14 cellular contexts compared by ENCODE assay signal in the genomic region with DNA sequence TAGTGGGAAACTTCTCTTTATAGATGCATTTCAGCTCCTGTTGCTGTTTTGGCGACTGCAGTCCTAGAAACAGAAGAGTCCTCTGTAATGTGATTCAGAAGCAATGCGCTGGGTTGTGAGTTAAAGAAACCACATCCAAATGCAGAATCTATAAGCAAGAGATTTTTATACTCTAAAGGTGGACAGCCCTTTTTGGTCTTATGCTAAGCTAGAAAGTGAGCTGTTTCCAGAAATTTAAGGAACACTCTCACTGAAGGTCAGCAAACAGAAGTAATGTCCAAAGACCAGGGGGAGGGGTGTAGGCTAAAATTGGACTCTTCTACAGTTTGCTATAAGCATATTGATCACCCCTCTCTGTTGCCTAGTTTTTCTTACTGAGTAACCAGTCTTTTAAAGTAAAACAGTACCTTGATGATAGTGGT. TPM values are rescaled to one million over a fixed set of nuclear protein-coding genes. Genes with fewer than 3 reads are reported as not detected.
DNase-seq lines count a peak whose midpoint lies in the region; TF ChIP-seq lines count a peak whose summit lies in the region.
"Had no signal": no experiment of that assay in that cellular context is flagged by ENCODE, and none has a peak within 500 bp of the region (broad histone marks: within the 10 kb centered on the region; RNA-seq: fewer than 3 reads in every experiment).

No MANE protein-coding gene starts in this region.

- intact Hi-C loops in dendritic cell treated with granulocyte-macrophage colony-stimulating factor and Interleukin-4, amounts not matched to agents 40 ng/mL and 50 ng/mL, for 4 days (cut with micrococcal nuclease): loop anchor here (2.0 kb wide), 1 partner anchor 14 kb away; no protein-coding TSS in a partner anchor
- intact Hi-C loops in prostate gland (cut with DNase I): no loop called here

- 88% methylated on average over 2 of the region's 2 CpGs for WGBS in prostate gland

- no peaks in the 10 kb centered on the region for H3K27me3 Mint-ChIP-seq in dendritic cell treated with granulocyte-macrophage colony-stimulating factor and Interleukin-4, amounts not matched to agents 40 ng/mL and 50 ng/mL, for 4 days
- H3K27me3 Mint-ChIP-seq: activated T-cell treated with anti-CD3 and anti-CD28 coated beads, Interleukin-2, amount 50 U/mL, for 24 hours had no signal

- no peak overlapping the region for H3K27ac ChIP-seq in prostate gland

- DNase-seq in CD1c-positive myeloid dendritic cell (ENCODE audit: extremely low spot score): peak; percentile 51
- DNase-seq in MV-4-11 (lab: John Stamatoyannopoulos, UW): peak; percentile 34
- peak; percentile 70 for DNase-seq in pons (ENCODE audit: low spot score)
- DNase-seq in NCI-H446 (lab: John Stamatoyannopoulos, UW): no peak
- no peak for DNase-seq in NCI-H526 treated with DMSO at 0.1 percent for 48 hours (lab: John Stamatoyannopoulos, UW)
- no peak for DNase-seq in prostate gland (ENCODE audit: low spot score)
- DNase-seq in inferior parietal cortex (ENCODE audit: extremely low spot score): no peak
- DNase-seq: activated T-cell treated with anti-CD3 and anti-CD28 coated beads, Interleukin-2, amount 50 U/mL, for 24 hours; DMS79; KBM-7; NCI-H2171; RPMI8226 had no signal

- no peak overlapping the region for H3K4me3 Mint-ChIP-seq in dendritic cell treated with granulocyte-macrophage colony-stimulating factor and Interleukin-4, amounts not matched to agents 40 ng/mL and 50 ng/mL, for 4 days
- H3K4me3 Mint-ChIP-seq: activated T-cell treated with anti-CD3 and anti-CD28 coated beads, Interleukin-2, amount 50 U/mL, for 24 hours; nephron had no signal

- TF ChIP-seq POLR2A in prostate gland (IDR thresholded peaks at IDR 0.05): no peak

- H3K36me3 ChIP-seq in prostate gland: no peaks in the 10 kb centered on the region

- no peaks in the 10 kb centered on the region for H3K27me3 ChIP-seq in prostate gland (replicated peaks; ENCODE audit: insufficient read depth)

- TF ChIP-seq CTCF in prostate gland (IDR thresholded peaks at IDR 0.05): no peak

- H3K4me1 ChIP-seq in prostate gland (replicated peaks): peaks cover 5% of the 10 kb centered on the region

- H3K9me3 Mint-ChIP-seq in dendritic cell treated with granulocyte-macrophage colony-stimulating factor and Interleukin-4, amounts not matched to agents 40 ng/mL and 50 ng/mL, for 4 days: no peaks in the 10 kb centered on the region
- H3K9me3 Mint-ChIP-seq: nephron had no signal

- H3K27ac Mint-ChIP-seq in dendritic cell treated with granulocyte-macrophage colony-stimulating factor and Interleukin-4, amounts not matched to agents 40 ng/mL and 50 ng/mL, for 4 days: peak overlapping the region; percentile 74
- H3K27ac Mint-ChIP-seq: nephron had no signal

- H3K36me3 Mint-ChIP-seq in dendritic cell treated with granulocyte-macrophage colony-stimulating factor and Interleukin-4, amounts not matched to agents 40 ng/mL and 50 ng/mL, for 4 days (ENCODE audit: low read depth): peaks cover 1% of the 10 kb centered on the region

- H3K4me3 ChIP-seq in prostate gland: no peak overlapping the region

- H3K9me3 ChIP-seq in prostate gland: no peaks in the 10 kb centered on the region

- H3K4me1 Mint-ChIP-seq in dendritic cell treated with granulocyte-macrophage colony-stimulating factor and Interleukin-4, amounts not matched to agents 40 ng/mL and 50 ng/mL, for 4 days (ENCODE audit: low read depth): peaks cover 71% of the 10 kb centered on the region

RNA-seq across cellular contexts. Expression of gene DUSP10, which starts 30.7 kb away (rescaled TPM):
- total RNA-seq in prostate gland: 10 to 100 TPM in 1 of 2 donors, 1 to 10 TPM in 1; 5.8 to 13.6 TPM

Comparison
In these comparisons a context has a peak if more than half of its experiments do, and no peak if none do; other contexts are left out.
1. DNase-seq: peak in CD1c-positive myeloid dendritic cell (single experiment), MV-4-11 (single experiment) and pons (single experiment); none in NCI-H446 (0 of 2), NCI-H526 treated with DMSO at 0.1 percent for 48 hours (single experiment), prostate gland (single experiment) and inferior parietal cortex (single experiment).